ENCODE assay signal across 8 cellular contexts in genomic region chr4:15778191-15778741, GRCh38. TPM values are rescaled to one million over a fixed set of nuclear protein-coding genes. Genes with fewer than 3 reads are reported as not detected.
DNase-seq lines count a peak whose midpoint lies in the region; ATAC-seq and TF ChIP-seq lines count a peak whose summit lies in the region.

Gene CD38 (plus strand): TSS chr4:15778328. CDS start chr4:15778415, 87 bp downstream.

- ATAC-seq in HG02970 (IDR thresholded peaks at IDR 0.05; ENCODE audit: low FRiP score, unreplicated experiment) = peak; percentile 69
- ATAC-seq in RWPE2 (ENCODE audit: low read depth) = peak; percentile 24; the same call in 2 of the 3 replicates
- ATAC-seq in lower lobe of right lung = peak; percentile 50 to 71

- H3K27ac ChIP-seq in RWPE2 (ENCODE audit: poor library complexity, severe bottlenecking) = no peak within 1 kb of the TSS
- H3K27ac ChIP-seq in caudate nucleus (ENCODE audit: low read depth, low read length) = peak within 1 kb of the TSS; percentile 50
- peak within 1 kb of the TSS; percentile 78 for H3K27ac ChIP-seq in lower lobe of right lung

- no peaks in the 10 kb centered on the region for H3K4me1 ChIP-seq in RWPE2 (ENCODE audit: insufficient read depth, poor library complexity, severe bottlenecking)
- peaks cover 36% of the 10 kb centered on the region for H3K4me1 ChIP-seq in lower lobe of right lung

- peaks cover 29% of the 10 kb centered on the region for H3K27me3 ChIP-seq in RWPE2 (ENCODE audit: insufficient read depth, poor library complexity, severe bottlenecking)
- H3K27me3 ChIP-seq in lower lobe of right lung (ENCODE audit: low read depth) = no peaks in the 10 kb centered on the region

- H3K4me3 ChIP-seq in RWPE2 (ENCODE audit: severe bottlenecking) (peak within 1 kb of the TSS; percentile 11), lower lobe of right lung (peak within 1 kb of the TSS; percentile 56)

- H3K9me3 ChIP-seq in RWPE2 (ENCODE audit: severe bottlenecking) = no peaks in the 10 kb centered on the region
- H3K9me3 ChIP-seq in lower lobe of right lung = no peaks in the 10 kb centered on the region

- intact Hi-C loops in lower lobe of right lung (cut with DNase I) = no loop called here

- no peaks in the 10 kb centered on the region for H3K36me3 ChIP-seq in RWPE2 (ENCODE audit: low read depth)
- no peaks in the 10 kb centered on the region for H3K36me3 ChIP-seq in lower lobe of right lung

- peak; percentile 66 for DNase-seq in activated CD4-positive, alpha-beta T cell treated with anti-CD3 and anti-CD28 coated beads for 48 hours
- DNase-seq in activated CD4-positive, alpha-beta T cell treated with anti-CD3 and anti-CD28 coated beads for 1 hour = no peak
- DNase-seq in RWPE2 (ENCODE audit: low spot score) = no peak
- peak in 20 of 61 donors; percentile 3 to 58 (median 18) for DNase-seq in caudate nucleus (lab: John Stamatoyannopoulos, UW)
- peak; percentile 51 for DNase-seq in lower lobe of right lung
- peak in 5 of 6 experiments; percentile 12 to 60 (median 21) for DNase-seq in stimulated activated naive CD4-positive, alpha-beta T cell (lab: John Stamatoyannopoulos, UW)
- DNase-seq in dedifferentiated amniotic fluid mesenchymal stem cell (ENCODE audit: extremely low spot score) = no peak

- no peak for TF ChIP-seq CTCF in RWPE2 (IDR thresholded peaks at IDR 0.05; ENCODE audit: poor library complexity, severe bottlenecking)
- TF ChIP-seq CTCF in lower lobe of right lung (IDR thresholded peaks at IDR 0.05) = no peak

RNA-seq across cellular contexts. Expression of gene CD38, which starts in this region (rescaled TPM):
- 8.5 TPM for total RNA-seq in lower lobe of right lung

Comparison
In these comparisons a context has a peak if more than half of its experiments do, and no peak if none do; other contexts are left out.
1. DNase-seq: peak in activated CD4-positive, alpha-beta T cell treated with anti-CD3 and anti-CD28 coated beads for 48 hours (single experiment), lower lobe of right lung (single experiment) and stimulated activated naive CD4-positive, alpha-beta T cell (5 of 6); none in activated CD4-positive, alpha-beta T cell treated with anti-CD3 and anti-CD28 coated beads for 1 hour (single experiment), RWPE2 (single experiment) and dedifferentiated amniotic fluid mesenchymal stem cell (single experiment).
2. Peak in every context shown above with its lines, with median percentiles within 50 percentile points of each other: ATAC-seq.